9 cellular contexts compared by ENCODE assay signal in genomic region chr7:122136639-122137253, GRCh38. TPM values are rescaled to one million over a fixed set of nuclear protein-coding genes. Genes with fewer than 3 reads are reported as not detected.
DNase-seq lines count a peak whose midpoint lies in the region; ATAC-seq, FAIRE-seq and TF ChIP-seq lines count a peak whose summit lies in the region.
"Had no signal": no experiment of that assay in that cellular context is flagged by ENCODE, and none has a peak within 500 bp of the region (broad histone marks: within the 10 kb centered on the region; RNA-seq: fewer than 3 reads in every experiment).

No MANE protein-coding gene starts in this region.

- peaks cover 64% of the 10 kb centered on the region for H3K79me2 ChIP-seq in astrocyte (ENCODE audit: insufficient read depth, low read length)

- peaks cover 29% of the 10 kb centered on the region for H3K36me3 ChIP-seq in HUES6 (ENCODE audit: control insufficient read depth, insufficient read depth, low read length)
- H3K36me3 ChIP-seq in astrocyte (ENCODE audit: insufficient read depth, low read length) = no peaks in the 10 kb centered on the region
- H3K36me3 ChIP-seq in kidney epithelial cell (ENCODE audit: control insufficient read depth, insufficient read depth, low read length) = no peaks in the 10 kb centered on the region
- no peaks in the 10 kb centered on the region for H3K36me3 ChIP-seq in thoracic aorta
- H3K36me3 ChIP-seq in Caco-2 (ENCODE audit: control insufficient read depth, insufficient read depth, low read length) = no peaks in the 10 kb centered on the region

- no peaks in the 10 kb centered on the region for H3K9me3 ChIP-seq in HUES6 (ENCODE audit: control insufficient read depth, insufficient read depth, low read depth, low read length)
- H3K9me3 ChIP-seq in astrocyte (ENCODE audit: insufficient read depth, low read depth, low read length) = no peaks in the 10 kb centered on the region
- no peaks in the 10 kb centered on the region for H3K9me3 ChIP-seq in thoracic aorta
- no peaks in the 10 kb centered on the region for H3K9me3 ChIP-seq in Caco-2

- H3K27ac Mint-ChIP-seq in astrocyte (ENCODE audit: unreplicated experiment) = peak overlapping the region; percentile 35
- H3K27ac Mint-ChIP-seq in Caco-2 (ENCODE audit: unreplicated experiment) = no peak overlapping the region

- H3K27ac ChIP-seq in HUES6 (ENCODE audit: low read depth, low read length) (no peak overlapping the region), astrocyte (ENCODE audit: low read depth, low read length) (no peak overlapping the region), thoracic aorta (no peak overlapping the region), RWPE1 (no peak overlapping the region)

- no peak for TF ChIP-seq CTCF in astrocyte (IDR thresholded peaks at IDR 0.05; ENCODE audit: insufficient read depth, low read depth, low read length)
- no peak for TF ChIP-seq CTCF in kidney epithelial cell (IDR thresholded peaks at IDR 0.05; ENCODE audit: insufficient read depth, low read length, poor library complexity, severe bottlenecking)
- TF ChIP-seq CTCF in thoracic aorta (IDR thresholded peaks at IDR 0.05) = no peak
- TF ChIP-seq CTCF in Caco-2 (IDR thresholded peaks at IDR 0.05; ENCODE audit: insufficient read depth in 1 of 2, low read depth in 1 of 2, low read length in 1 of 2, severe bottlenecking in 1 of 2, unreplicated experiment in 1 of 2) = no peak
- no peak for TF ChIP-seq CTCF in RWPE1 (conservative IDR thresholded peaks at IDR 0.05; ENCODE audit: low read depth)

- H3K4me3 Mint-ChIP-seq in astrocyte (ENCODE audit: unreplicated experiment) (peak overlapping the region; percentile 74), Caco-2 (ENCODE audit: unreplicated experiment) (no peak overlapping the region)

- no peak for FAIRE-seq in astrocyte (lab: Jason Lieb, UNC)

- no peaks in the 10 kb centered on the region for H3K27me3 Mint-ChIP-seq in astrocyte (ENCODE audit: low read depth, unreplicated experiment)
- no peaks in the 10 kb centered on the region for H3K27me3 Mint-ChIP-seq in Caco-2 (ENCODE audit: insufficient read depth, unreplicated experiment)

- peaks cover 29% of the 10 kb centered on the region for H3K4me1 Mint-ChIP-seq in astrocyte (ENCODE audit: low read depth, unreplicated experiment)
- no peaks in the 10 kb centered on the region for H3K4me1 Mint-ChIP-seq in Caco-2 (ENCODE audit: low read depth, unreplicated experiment)

- CTCF ChIA-PET in Caco-2 (lab: Charles Lee) (no interaction called here), RWPE1 (lab: Yijun Ruan, JAX) (interaction anchor here (0.6 to 1.2 kb wide), 2 partner anchors 44 to 1216 kb away, joined by 3 to 4 read pairs; no protein-coding TSS in a partner anchor)

- H4K20me1 ChIP-seq in astrocyte (ENCODE audit: insufficient read depth, low read length) = no peaks in the 10 kb centered on the region

- H3K27me3 ChIP-seq in HUES6 (ENCODE audit: control insufficient read depth, insufficient read depth, low read length) = no peaks in the 10 kb centered on the region
- H3K27me3 ChIP-seq in astrocyte (ENCODE audit: insufficient read depth, low read length) = no peaks in the 10 kb centered on the region
- no peaks in the 10 kb centered on the region for H3K27me3 ChIP-seq in kidney epithelial cell (ENCODE audit: control insufficient read depth, insufficient read depth, low read length)
- H3K27me3 ChIP-seq in thoracic aorta (replicated peaks; ENCODE audit: insufficient read depth) = no peaks in the 10 kb centered on the region
- H3K27me3 ChIP-seq in Caco-2 (replicated peaks; ENCODE audit: control insufficient read depth, insufficient read depth, low read length) = no peaks in the 10 kb centered on the region

- DNase-seq in astrocyte (ENCODE audit: low read depth) = no peak
- DNase-seq in kidney epithelial cell (ENCODE audit: low read depth) = no peak
- no peak for DNase-seq in thoracic aorta (ENCODE audit: low spot score)
- no peak for DNase-seq in NOMO-1 treated with DMSO at 0.1 percent for 48 hours (lab: John Stamatoyannopoulos, UW; ENCODE audit: unreplicated experiment)
- DNase-seq in Caco-2 = no peak
- no peak for DNase-seq in RWPE1 (ENCODE audit: low spot score)
- DNase-seq: NCI-H2107 had no signal

- no TSS peak for BruUV-seq in Caco-2 (replicated peaks; lab: Mats Ljungman, UMichigan)

- peaks cover 31% of the 10 kb centered on the region for H3K4me1 ChIP-seq in HUES6 (ENCODE audit: control insufficient read depth, insufficient read depth, low read length)
- peaks cover 19% of the 10 kb centered on the region for H3K4me1 ChIP-seq in astrocyte (ENCODE audit: insufficient read depth, low read length)
- H3K4me1 ChIP-seq in thoracic aorta (ENCODE audit: control insufficient read depth in 1 of 2, low read depth in 2 of 2) = peaks cover 3 to 26% of the 10 kb centered on the region in 2 donors
- H3K4me1 ChIP-seq in Caco-2 = peaks cover 10% of the 10 kb centered on the region; the same call in 1 of the 2 replicates

- H3K9ac ChIP-seq in HUES6 (ENCODE audit: low read length) (no peak overlapping the region), astrocyte (ENCODE audit: low read length) (peak overlapping the region; percentile 58)

- POLR2A ChIA-PET in Caco-2 (lab: Charles Lee) = no interaction called here
- POLR2A ChIA-PET in RWPE1 (lab: Yijun Ruan, JAX; ENCODE audit: low non-redundant PET) = no interaction called here

- intact Hi-C loops in Caco-2 (cut with micrococcal nuclease; ENCODE audit: unreplicated experiment) = no loop called here

- no peak for ATAC-seq in thoracic aorta (ENCODE audit: insufficient number of reproducible peaks, low FRiP score, low read depth)
- ATAC-seq in HG03439 (IDR thresholded peaks at IDR 0.05; ENCODE audit: unreplicated experiment) = no peak

- peak overlapping the region; percentile 27 for H2AFZ ChIP-seq in astrocyte (ENCODE audit: low read depth, low read length)

- no peaks in the 10 kb centered on the region for H3K36me3 Mint-ChIP-seq in astrocyte (ENCODE audit: low read depth, unreplicated experiment)
- no peaks in the 10 kb centered on the region for H3K36me3 Mint-ChIP-seq in Caco-2 (ENCODE audit: insufficient read depth, unreplicated experiment)

- H3K4me2 ChIP-seq in astrocyte (ENCODE audit: low read length) = peak overlapping the region; percentile 86

- H3K9me3 Mint-ChIP-seq in astrocyte (ENCODE audit: unreplicated experiment) = no peaks in the 10 kb centered on the region
- H3K9me3 Mint-ChIP-seq in Caco-2 (ENCODE audit: unreplicated experiment) = no peaks in the 10 kb centered on the region

- 0 out of 2 replicates have a peak overlapping the region, but pooled peaks have one; percentile 17 for H3K4me3 ChIP-seq in HUES6 (ENCODE audit: low read depth, low read length)
- H3K4me3 ChIP-seq in astrocyte (ENCODE audit: insufficient read depth, low read depth, low read length) = peak overlapping the region; percentile 54
- peak overlapping the region; percentile 17 for H3K4me3 ChIP-seq in kidney epithelial cell (ENCODE audit: low read depth, low read length)
- H3K4me3 ChIP-seq in thoracic aorta = peak overlapping the region; percentile 56
- H3K4me3 ChIP-seq in Caco-2 (ENCODE audit: low read depth, low read length) = no peak overlapping the region

RNA-seq across cellular contexts. Expression of gene AASS, which starts 7.3 kb away (rescaled TPM):
- total RNA-seq in astrocyte = 13.9 and 15.6 TPM in 2 replicates
- 8.5 and 10.9 TPM in 2 replicates for total RNA-seq in kidney epithelial cell
- total RNA-seq in thoracic aorta = 10 to 100 TPM; 47.2 to 87.7 TPM
- total RNA-seq in Caco-2 (2022) = 11.3 and 14.0 TPM in 2 replicates
